ENCODE assay signal across 12 cellular contexts in the genomic region with DNA sequence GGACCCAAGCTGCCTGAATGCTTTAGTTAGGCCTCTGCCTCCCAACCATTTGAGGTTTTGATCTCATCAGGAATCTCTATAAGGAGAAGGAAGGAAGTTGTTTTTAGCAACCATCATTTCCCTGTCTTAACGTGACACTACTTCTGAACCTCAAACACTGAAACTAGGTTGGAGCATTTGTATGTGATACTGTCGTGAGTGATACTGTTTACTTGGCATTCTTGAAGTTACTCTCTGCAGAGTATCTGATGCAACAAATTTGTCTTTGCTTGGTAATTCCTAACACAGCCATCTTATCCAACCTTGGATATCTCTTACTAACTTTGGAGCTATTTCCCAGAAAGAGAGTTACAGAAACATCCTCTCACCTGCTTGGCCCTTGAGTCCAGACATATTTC. TPM values are rescaled to one million over a fixed set of nuclear protein-coding genes. Genes with fewer than 3 reads are reported as not detected.
DNase-seq lines count a peak whose midpoint lies in the region; ATAC-seq, FAIRE-seq and TF ChIP-seq lines count a peak whose summit lies in the region.
"Had no signal": no experiment of that assay in that cellular context is flagged by ENCODE, and none has a peak within 500 bp of the region (broad histone marks: within the 10 kb centered on the region; RNA-seq: fewer than 3 reads in every experiment).

No MANE protein-coding gene starts in this region.

- H3K9me3 ChIP-seq in T-helper 17 cell (ENCODE audit: control insufficient read depth, low read length, poor library complexity, severe bottlenecking), result no peaks in the 10 kb centered on the region
- H3K9me3 ChIP-seq in osteoblast (ENCODE audit: low read depth, low read length), result no peaks in the 10 kb centered on the region
- no peaks in the 10 kb centered on the region for H3K9me3 ChIP-seq in WERI-Rb-1 (ENCODE audit: severe bottlenecking)

- H3K4me3 ChIP-seq in epithelial cell of esophagus (ENCODE audit: low read length), result no peak overlapping the region
- no peak overlapping the region for H3K4me3 ChIP-seq in osteoblast (ENCODE audit: insufficient read depth, low read length)
- no peak overlapping the region for H3K4me3 ChIP-seq in WERI-Rb-1 (ENCODE audit: low read depth, low read length)

- FAIRE-seq in GM12892 (lab: Jason Lieb, UNC), result no peak

- H4K20me1 ChIP-seq in osteoblast (ENCODE audit: insufficient read depth, low read length), result peaks cover 2% of the 10 kb centered on the region

- DNase-seq in EH (ENCODE audit: low read depth) (peak; percentile 54), T-helper 17 cell (no peak), epithelial cell of esophagus (ENCODE audit: low read depth) (peak; percentile 26), osteoblast (ENCODE audit: insufficient read length, low spot score, missing footprints) (peak; percentile 30), WERI-Rb-1 (no peak), GM12892 (ENCODE audit: insufficient read length) (no peak), type B pancreatic cell (ENCODE audit: extremely low spot score, unreplicated experiment) (no peak)
- no peak for DNase-seq in activated effector memory CD4-positive, alpha-beta T cell treated with Interleukin-2 at 50 U/mL for 16 hours
- DNase-seq: activated T-cell treated with anti-CD3 and anti-CD28 coated beads for 4 hours, NCI-H187, T-helper 9 cell had no signal

- H3K4me2 ChIP-seq in osteoblast (ENCODE audit: insufficient read depth, low read length), result no peak overlapping the region

- no peak for ATAC-seq in T-helper 17 cell

- peak overlapping the region; percentile 4 for H2AFZ ChIP-seq in osteoblast (ENCODE audit: low read length)

- TF ChIP-seq POLR2A in GM12892 (IDR thresholded peaks at IDR 0.05; ENCODE audit: low read depth, low read length), result no peak

- H3K4me3 Mint-ChIP-seq in T-helper 17 cell (peak overlapping the region; percentile 25), type B pancreatic cell (no peak overlapping the region)

- H3K27ac ChIP-seq in osteoblast (ENCODE audit: low read depth, low read length) (peak overlapping the region; percentile 89), WERI-Rb-1 (no peak overlapping the region)

- H3K79me2 ChIP-seq in osteoblast (ENCODE audit: insufficient read depth, low read length), result peaks cover 51% of the 10 kb centered on the region

- H3K27ac Mint-ChIP-seq in T-helper 17 cell (peak overlapping the region; percentile 27), type B pancreatic cell (no peak overlapping the region)

- peaks cover 7% of the 10 kb centered on the region for H3K36me3 Mint-ChIP-seq in T-helper 17 cell (ENCODE audit: low read depth)
- H3K36me3 Mint-ChIP-seq in type B pancreatic cell, result peaks cover 26% of the 10 kb centered on the region

- H3K9me3 Mint-ChIP-seq in type B pancreatic cell, result peaks cover 2% of the 10 kb centered on the region

- H3K27me3 Mint-ChIP-seq in T-helper 17 cell (no peaks in the 10 kb centered on the region), type B pancreatic cell (no peaks in the 10 kb centered on the region)
- H3K27me3 Mint-ChIP-seq: IgD-negative memory B cell had no signal

- H3K36me3 ChIP-seq in osteoblast (ENCODE audit: insufficient read depth, low read length) (peaks cover 8% of the 10 kb centered on the region), WERI-Rb-1 (peaks cover 26% of the 10 kb centered on the region)

- no peaks in the 10 kb centered on the region for H3K27me3 ChIP-seq in osteoblast (ENCODE audit: insufficient read depth, low read length)
- H3K27me3 ChIP-seq in WERI-Rb-1 (ENCODE audit: insufficient read depth, low read depth, severe bottlenecking), result no peaks in the 10 kb centered on the region

- TF ChIP-seq CTCF in epithelial cell of esophagus (IDR thresholded peaks at IDR 0.05; ENCODE audit: insufficient read depth, low read depth, low read length, missing control alignments) (no peak), osteoblast (IDR thresholded peaks at IDR 0.05; ENCODE audit: extremely low read depth, low read depth, low read length) (no peak), WERI-Rb-1 (IDR thresholded peaks at IDR 0.05; ENCODE audit: low read depth, low read length) (no peak), type B pancreatic cell (conservative IDR thresholded peaks at IDR 0.05) (no peak)

- peaks cover 27% of the 10 kb centered on the region for H3K4me1 ChIP-seq in osteoblast (ENCODE audit: insufficient read depth, low read length)

- H3K4me1 Mint-ChIP-seq in T-helper 17 cell, result peaks cover 23% of the 10 kb centered on the region
- peaks cover 6% of the 10 kb centered on the region for H3K4me1 Mint-ChIP-seq in type B pancreatic cell (ENCODE audit: unreplicated experiment)

RNA-seq across cellular contexts. Expression of a gene that starts 22.1 kb away (rescaled TPM):
- total RNA-seq in T-helper 17 cell (10 to 100 TPM; 21.1 to 21.2 TPM), osteoblast (13.0 and 15.6 TPM in 2 replicates), type B pancreatic cell (ENCODE audit: low replicate concordance) (59.2 and 79.8 TPM in 2 replicates)
- 25.5 TPM for polyA plus RNA-seq in GM12892 (2012; ENCODE audit: missing spikeins)

RNA-seq across cellular contexts. Expression of a gene that starts 49.2 kb away (rescaled TPM):
- total RNA-seq in T-helper 17 cell (under 1 TPM; 0.39 to 0.52 TPM), osteoblast (21.2 and 25.0 TPM in 2 replicates), type B pancreatic cell (ENCODE audit: low replicate concordance) (6.5 and 6.9 TPM in 2 replicates)
- polyA plus RNA-seq in GM12892 (2012; ENCODE audit: missing spikeins), result 0.55 TPM

Comparison
In these comparisons a context has a peak if more than half of its experiments do, and no peak if none do; other contexts are left out.
1. DNase-seq: peak in EH (single experiment), epithelial cell of esophagus (single experiment) and osteoblast (single experiment); none in T-helper 17 cell (0 of 3), WERI-Rb-1 (single experiment), GM12892 (single experiment), activated effector memory CD4-positive, alpha-beta T cell treated with Interleukin-2 at 50 U/mL for 16 hours (single experiment) and type B pancreatic cell (single experiment).